Comparison of ENCODE assay signal across 34 cellular contexts in the genomic region with DNA sequence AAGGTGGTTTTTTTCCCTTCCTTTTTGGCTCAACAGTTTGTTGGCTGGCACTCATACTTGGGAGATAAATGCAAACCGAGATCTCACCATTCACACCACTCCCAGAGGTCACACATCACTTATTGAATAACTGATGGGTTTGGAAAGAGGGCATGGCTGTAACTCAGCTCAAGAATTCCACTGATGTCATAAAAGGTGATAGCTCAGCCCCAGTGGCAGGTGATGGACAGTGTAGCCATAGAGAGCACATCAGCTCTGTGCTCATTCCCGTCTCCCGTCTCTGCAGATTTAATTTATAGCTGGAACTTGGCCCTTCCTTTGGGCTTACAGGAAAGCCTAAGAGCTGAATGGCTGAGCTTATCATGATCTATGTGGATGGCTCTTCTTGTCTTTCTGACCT. TPM values are rescaled to one million over a fixed set of nuclear protein-coding genes. Genes with fewer than 3 reads are reported as not detected.
"Had no signal": no experiment of that assay in that cellular context is flagged by ENCODE, and none has a peak within 500 bp of the region (broad histone marks: within the 10 kb centered on the region; RNA-seq: fewer than 3 reads in every experiment).

No MANE protein-coding gene starts in this region.

- H3K9ac ChIP-seq: parathyroid adenoma had no signal

- H3K9me3 Mint-ChIP-seq: naive thymus-derived CD4-positive, alpha-beta T cell; natural killer cell treated with Interleukin-12 subunit alpha and Interleukin-12 subunit beta and Interleukin-15 and Interleukin-18, amount 100 ng/mL, for 72 hours; nephron progenitor cell; neural crest cell; stimulated activated memory B cell treated with anti-CD40 and anti-IgM and Interleukin-4, amounts not matched to agents 10 μg/mL and 1 μg/mL and 100 μg/mL, for 72 hours; stimulated activated naive CD8-positive, alpha-beta T cell treated with anti-CD3 and anti-CD28 coated beads, Interleukin-15, amount 100 ng/mL, for 72 hours; type B pancreatic cell had no signal

- H2AFZ ChIP-seq: parathyroid adenoma had no signal

- H3K4me1 ChIP-seq: parathyroid adenoma, psoas muscle, right lobe of liver, sigmoid colon, testis, tibial artery, transverse colon, upper lobe of right lung, uterus had no signal

- H3K27me3 Mint-ChIP-seq: naive thymus-derived CD4-positive, alpha-beta T cell; natural killer cell treated with Interleukin-12 subunit alpha and Interleukin-12 subunit beta and Interleukin-15 and Interleukin-18, amount 100 ng/mL, for 72 hours; stimulated activated memory B cell treated with anti-CD40 and anti-IgM and Interleukin-4, amounts not matched to agents 10 μg/mL and 1 μg/mL and 100 μg/mL, for 72 hours; stimulated activated naive CD8-positive, alpha-beta T cell treated with anti-CD3 and anti-CD28 coated beads, Interleukin-15, amount 100 ng/mL, for 72 hours had no signal

- H3K4me3 Mint-ChIP-seq: naive thymus-derived CD4-positive, alpha-beta T cell; natural killer cell treated with Interleukin-12 subunit alpha and Interleukin-12 subunit beta and Interleukin-15 and Interleukin-18, amount 100 ng/mL, for 72 hours; nephron progenitor cell; neural crest cell; stimulated activated memory B cell treated with anti-CD40 and anti-IgM and Interleukin-4, amounts not matched to agents 10 μg/mL and 1 μg/mL and 100 μg/mL, for 72 hours; stimulated activated naive CD8-positive, alpha-beta T cell treated with anti-CD3 and anti-CD28 coated beads, Interleukin-15, amount 100 ng/mL, for 72 hours; type B pancreatic cell had no signal

- DNase-seq: naive thymus-derived CD4-positive, alpha-beta T cell; nephron progenitor cell; nucleus accumbens; ovary; posterior cingulate gyrus; psoas muscle; right cardiac atrium; right lobe of liver; sigmoid colon; small intestine; stimulated activated CD4-positive, alpha-beta T cell treated with anti-CD3 and anti-CD28 coated beads, Interleukin-12 subunit alpha, Interleukin-12 subunit beta, amount 100 ng/mL, for 4 hours; stimulated activated CD4-positive, alpha-beta T cell treated with anti-CD3 and anti-CD28 coated beads, Interleukin-1b, Interleukin-23, amount 100 ng/mL, for 48 hours; stimulated activated CD4-positive, alpha-beta T cell treated with anti-CD3 and anti-CD28 coated beads, Interleukin-4, amount 100 ng/mL, for 1 hour; stimulated activated CD4-positive, alpha-beta T cell treated with anti-CD3 and anti-CD28 coated beads, Interleukin-4, amount 100 ng/mL, for 4 hours; stimulated activated CD8-positive, alpha-beta memory T cell treated with anti-CD3 and anti-CD28 coated beads, Interleukin-4, amount 100 ng/mL, for 48 hours; stimulated activated naive CD4-positive, alpha-beta T cell; stimulated activated naive CD8-positive, alpha-beta T cell treated with anti-CD3 and anti-CD28 coated beads, Interleukin-15, amount 100 ng/mL, for 72 hours; stimulated activated naive CD8-positive, alpha-beta T cell treated with anti-CD3 and anti-CD28 coated beads, Interleukin-15, Interleukin-2, amounts not matched to agents 100 U/mL and 50 U/mL, for 24 hours; substantia nigra; testis; tibial artery; transverse colon; upper lobe of right lung; uterus had no signal

- H3K79me2 ChIP-seq: parathyroid adenoma had no signal

- H3K27ac Mint-ChIP-seq: naive thymus-derived CD4-positive, alpha-beta T cell; natural killer cell treated with Interleukin-12 subunit alpha and Interleukin-12 subunit beta and Interleukin-15 and Interleukin-18, amount 100 ng/mL, for 72 hours; nephron progenitor cell; progenitor cell of endocrine pancreas; stimulated activated memory B cell treated with anti-CD40 and anti-IgM and Interleukin-4, amounts not matched to agents 10 μg/mL and 1 μg/mL and 100 μg/mL, for 72 hours; stimulated activated naive CD8-positive, alpha-beta T cell treated with anti-CD3 and anti-CD28 coated beads, Interleukin-15, amount 100 ng/mL, for 72 hours; type B pancreatic cell had no signal

- H3K36me3 ChIP-seq: ovary, right lobe of liver, sigmoid colon, suprapubic skin, tibial artery, transverse colon, upper lobe of right lung, uterus had no signal

- H3K36me3 Mint-ChIP-seq: natural killer cell treated with Interleukin-12 subunit alpha and Interleukin-12 subunit beta and Interleukin-15 and Interleukin-18, amount 100 ng/mL, for 72 hours; type B pancreatic cell had no signal

- H3K27ac ChIP-seq: neutrophil, ovary, parathyroid adenoma, psoas muscle, right lobe of liver, sigmoid colon, suprapubic skin, testis, tibial artery, transverse colon, upper lobe of right lung, uterus had no signal

- ATAC-seq: naive thymus-derived CD4-positive, alpha-beta T cell; psoas muscle; right cardiac atrium; right lobe of liver; stimulated activated memory B cell treated with anti-CD40 and anti-IgM and Interleukin-4, amounts not matched to agents 10 μg/mL and 1 μg/mL and 100 μg/mL, for 72 hours; stimulated activated naive CD8-positive, alpha-beta T cell treated with anti-CD3 and anti-CD28 coated beads, Interleukin-15, amount 100 ng/mL, for 72 hours; stimulated activated naive CD8-positive, alpha-beta T cell treated with anti-CD3 and anti-CD28 coated beads, Interleukin-15, Interleukin-2, amounts not matched to agents 100 U/mL and 50 U/mL, for 24 hours; upper lobe of right lung had no signal

- H3K27me3 ChIP-seq: neutrophil, ovary, right lobe of liver, sigmoid colon, suprapubic skin, testis, tibial artery, transverse colon, upper lobe of right lung, uterus had no signal

- H3K4me3 ChIP-seq: ovary, psoas muscle, right lobe of liver, sigmoid colon, suprapubic skin, testis, tibial artery, transverse colon, upper lobe of right lung, uterus had no signal

- H3K9me3 ChIP-seq: neutrophil, ovary, psoas muscle, right lobe of liver, sigmoid colon, suprapubic skin, testis, tibial artery, transverse colon, upper lobe of right lung, uterus had no signal

- H3K4me1 Mint-ChIP-seq: neural crest cell had no signal

RNA-seq across cellular contexts. Expression of a gene that starts 59.8 kb away (rescaled TPM):
- total RNA-seq: naive thymus-derived CD4-positive, alpha-beta T cell; natural killer cell treated with Interleukin-12 subunit alpha and Interleukin-12 subunit beta and Interleukin-15 and Interleukin-18, amount 100 ng/mL, for 72 hours; psoas muscle; skeletal muscle tissue; transverse colon had no signal
- polyA plus RNA-seq: thymus had no signal
